Comparison of ENCODE assay signal across 2 cellular contexts in genomic region chr9:78539188-78539587, GRCh38.
TF ChIP-seq lines count a peak whose summit lies in the region.

No MANE protein-coding gene starts in this region.

TF ChIP-seq in A549, 52 proteins besides CTCF, POLR2A, EP300 and RAD21:
- TF ChIP-seq PBX3 (IDR thresholded peaks at IDR 0.05) (no peak), ZFP36 (IDR thresholded peaks at IDR 0.05; ENCODE audit: borderline replicate concordance, partially characterized antibody) (no peak), CHD2 (IDR thresholded peaks at IDR 0.05; ENCODE audit: low read length, partially characterized antibody) (no peak), BHLHE40 (IDR thresholded peaks at IDR 0.05; ENCODE audit: low read depth, low read length) (no peak), ESRRA (IDR thresholded peaks at IDR 0.05; ENCODE audit: borderline replicate concordance, low read length) (no peak), CBX2 (IDR thresholded peaks at IDR 0.05; ENCODE audit: borderline replicate concordance, low read depth) (no peak), HEYL (CRISPR knock-in tag; IDR thresholded peaks at IDR 0.05) (no peak), SMC3 (IDR thresholded peaks at IDR 0.05) (no peak), CHD4 (IDR thresholded peaks at IDR 0.05; ENCODE audit: borderline replicate concordance) (no peak), USF2 (IDR thresholded peaks at IDR 0.05) (no peak), RFX5 (IDR thresholded peaks at IDR 0.05) (no peak), ZNF302 (CRISPR knock-in tag; IDR thresholded peaks at IDR 0.05) (no peak), MYC (IDR thresholded peaks at IDR 0.05; ENCODE audit: borderline replicate concordance, low read length) (no peak), HOXB13 (CRISPR knock-in tag; IDR thresholded peaks at IDR 0.05; ENCODE audit: low read depth) (no peak), RARB (CRISPR knock-in tag; IDR thresholded peaks at IDR 0.05) (no peak), POLR2AphosphoS2 (conservative IDR thresholded peaks at IDR 0.05; ENCODE audit: low read length) (no peak), NFE2L2 (conservative IDR thresholded peaks at IDR 0.05; ENCODE audit: low read length) (no peak)
- TF ChIP-seq, protein P1, sequence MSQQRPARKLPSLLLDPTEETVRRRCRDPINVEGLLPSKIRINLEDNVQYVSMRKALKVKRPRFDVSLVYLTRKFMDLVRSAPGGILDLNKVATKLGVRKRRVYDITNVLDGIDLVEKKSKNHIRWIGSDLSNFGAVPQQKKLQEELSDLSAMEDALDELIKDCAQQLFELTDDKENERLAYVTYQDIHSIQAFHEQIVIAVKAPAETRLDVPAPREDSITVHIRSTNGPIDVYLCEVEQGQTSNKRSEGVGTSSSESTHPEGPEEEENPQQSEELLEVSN (IDR thresholded peaks at IDR 0.05; ENCODE audit: borderline replicate concordance, low read depth): no peak
- TF ChIP-seq, protein P2, sequence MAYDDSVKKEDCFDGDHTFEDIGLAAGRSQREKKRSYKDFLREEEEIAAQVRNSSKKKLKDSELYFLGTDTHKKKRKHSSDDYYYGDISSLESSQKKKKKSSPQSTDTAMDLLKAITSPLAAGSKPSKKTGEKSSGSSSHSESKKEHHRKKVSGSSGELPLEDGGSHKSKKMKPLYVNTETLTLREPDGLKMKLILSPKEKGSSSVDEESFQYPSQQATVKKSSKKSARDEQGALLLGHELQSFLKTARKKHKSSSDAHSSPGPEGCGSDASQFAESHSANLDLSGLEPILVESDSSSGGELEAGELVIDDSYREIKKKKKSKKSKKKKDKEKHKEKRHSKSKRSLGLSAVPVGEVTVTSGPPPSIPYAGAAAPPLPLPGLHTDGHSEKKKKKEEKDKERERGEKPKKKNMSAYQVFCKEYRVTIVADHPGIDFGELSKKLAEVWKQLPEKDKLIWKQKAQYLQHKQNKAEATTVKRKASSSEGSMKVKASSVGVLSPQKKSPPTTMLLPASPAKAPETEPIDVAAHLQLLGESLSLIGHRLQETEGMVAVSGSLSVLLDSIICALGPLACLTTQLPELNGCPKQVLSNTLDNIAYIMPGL (CRISPR knock-in tag; IDR thresholded peaks at IDR 0.05; ENCODE audit: borderline replicate concordance): no peak
TF ChIP-seq in A549: peak in this region for 0.

TF ChIP-seq in K562, 482 proteins besides CTCF, POLR2A, EP300 and RAD21 (continued from another document):
- peak; percentile 72 for TF ChIP-seq PRDM10 (IDR thresholded peaks at IDR 0.05; ENCODE audit: partially characterized antibody)
- no peak for TF ChIP-seq TAF15 (IDR thresholded peaks at IDR 0.05; ENCODE audit: low read depth, low read length)
- TF ChIP-seq POLR2H (tag; IDR thresholded peaks at IDR 0.05; ENCODE audit: low read depth): no peak
- no peak for TF ChIP-seq ZNF445 (CRISPR knock-in tag; IDR thresholded peaks at IDR 0.05; ENCODE audit: low read depth)
- TF ChIP-seq CBFA2T2 (conservative IDR thresholded peaks at IDR 0.05): peak; percentile 65
- TF ChIP-seq ARID1B (IDR thresholded peaks at IDR 0.05): peak; percentile 77
- TF ChIP-seq TEAD4 (IDR thresholded peaks at IDR 0.05; ENCODE audit: low read length): peak; percentile 67
- TF ChIP-seq TEAD4 (CRISPR knock-in tag; IDR thresholded peaks at IDR 0.05; ENCODE audit: borderline replicate concordance): no peak
- no peak for TF ChIP-seq DACH1 (IDR thresholded peaks at IDR 0.05; ENCODE audit: partially characterized antibody)
- no peak for TF ChIP-seq ZKSCAN8 (CRISPR knock-in tag; IDR thresholded peaks at IDR 0.05)
